Comparison of ENCODE assay signal across 8 cellular contexts in genomic region chr17:7238418-7239090, GRCh38. TPM values are rescaled to one million over a fixed set of nuclear protein-coding genes. Genes with fewer than 3 reads are reported as not detected.
DNase-seq lines count a peak whose midpoint lies in the region; ATAC-seq and TF ChIP-seq lines count a peak whose summit lies in the region.

No MANE protein-coding gene starts in this region.

- no peaks in the 10 kb centered on the region for H3K9me3 ChIP-seq in WERI-Rb-1 (ENCODE audit: severe bottlenecking)

- H3K9me3 Mint-ChIP-seq in neural crest cell = no peaks in the 10 kb centered on the region

- no peak for TF ChIP-seq POLR2A in erythroblast (IDR thresholded peaks at IDR 0.05; ENCODE audit: low read length)

- peaks cover 62% of the 10 kb centered on the region for H3K36me3 ChIP-seq in WERI-Rb-1

- H3K27ac Mint-ChIP-seq in neural crest cell (ENCODE audit: unreplicated experiment) = peak overlapping the region; percentile 99

- peak overlapping the region; percentile 96 for H3K4me3 ChIP-seq in WERI-Rb-1 (ENCODE audit: low read depth, low read length)

- peak overlapping the region; percentile 94 for H3K4me3 Mint-ChIP-seq in neural crest cell

- H3K36me3 Mint-ChIP-seq in neural crest cell (ENCODE audit: low read depth) = peaks cover 27% of the 10 kb centered on the region

- DNase-seq in NCI-H748 (lab: John Stamatoyannopoulos, UW; ENCODE audit: unreplicated experiment) (peak; percentile 56), NCI-H748 treated with DMSO at 0.1 percent for 48 hours (lab: John Stamatoyannopoulos, UW) (no peak), WERI-Rb-1 (peak; percentile 55), erythroblast (lab: John Stamatoyannopoulos, UW) (peak; percentile 78 to 79), neural crest cell (ENCODE audit: low read depth, low spot score) (no peak), NCI-H187 treated with DMSO at 0.1 percent for 48 hours (lab: John Stamatoyannopoulos, UW) (no peak), NCI-H1436 treated with DMSO at 0.1 percent for 48 hours (lab: John Stamatoyannopoulos, UW) (no peak)

- peak overlapping the region; percentile 92 for H3K27ac ChIP-seq in WERI-Rb-1

- ATAC-seq in GM18868 (IDR thresholded peaks at IDR 0.05; ENCODE audit: unreplicated experiment) = no peak

- peaks cover 22% of the 10 kb centered on the region for H3K27me3 Mint-ChIP-seq in neural crest cell (ENCODE audit: low read depth)

- H3K4me1 Mint-ChIP-seq in neural crest cell = peaks cover 60% of the 10 kb centered on the region

- H3K27me3 ChIP-seq in WERI-Rb-1 (ENCODE audit: insufficient read depth, low read depth, severe bottlenecking) = no peaks in the 10 kb centered on the region

- no peak for TF ChIP-seq CTCF in WERI-Rb-1 (IDR thresholded peaks at IDR 0.05; ENCODE audit: low read depth, low read length)
- no peak for TF ChIP-seq CTCF in neural crest cell (conservative IDR thresholded peaks at IDR 0.05)

RNA-seq across cellular contexts. Expression of gene PHF23, which starts 0.7 kb away (rescaled TPM):
- 72.7 and 75.2 TPM in 2 replicates for total RNA-seq in neural crest cell

RNA-seq across cellular contexts. Expression of gene GABARAP, which starts 3.7 kb away (rescaled TPM):
- 470 and 479 TPM in 2 replicates for total RNA-seq in neural crest cell

RNA-seq across cellular contexts. Expression of gene DVL2, which starts 4.2 kb away (rescaled TPM):
- 130 and 140 TPM in 2 replicates for total RNA-seq in neural crest cell

RNA-seq across cellular contexts. Expression of gene CTDNEP1, which starts 13.0 kb away (rescaled TPM):
- 179 and 182 TPM in 2 replicates for total RNA-seq in neural crest cell

RNA-seq across cellular contexts. Expression of gene ELP5, which starts 13.5 kb away (rescaled TPM):
- 74.4 and 77.4 TPM in 2 replicates for total RNA-seq in neural crest cell

Comparison
In these comparisons a context has a peak if more than half of its experiments do, and no peak if none do; other contexts are left out.
1. DNase-seq: peak in NCI-H748 (single experiment), WERI-Rb-1 (single experiment) and erythroblast (2 of 2); none in NCI-H748 treated with DMSO at 0.1 percent for 48 hours (single experiment), neural crest cell (single experiment), NCI-H187 treated with DMSO at 0.1 percent for 48 hours (single experiment) and NCI-H1436 treated with DMSO at 0.1 percent for 48 hours (single experiment).